8 cellular contexts compared by ENCODE assay signal in genomic region chr5:127029513-127030258, GRCh38.
DNase-seq lines count a peak whose midpoint lies in the region; ATAC-seq and TF ChIP-seq lines count a peak whose summit lies in the region.

No MANE protein-coding gene starts in this region.

- H3K27me3 ChIP-seq in WERI-Rb-1 (ENCODE audit: insufficient read depth, low read depth, severe bottlenecking) = no peaks in the 10 kb centered on the region

- H3K36me3 ChIP-seq in WERI-Rb-1 = no peaks in the 10 kb centered on the region

- H3K4me3 ChIP-seq in GM12864 (ENCODE audit: low read depth, low read length) = peak overlapping the region; percentile 66
- peak overlapping the region; percentile 80 for H3K4me3 ChIP-seq in WERI-Rb-1 (ENCODE audit: low read depth, low read length)

- peak; percentile 48 for TF ChIP-seq CTCF in GM12864 (IDR thresholded peaks at IDR 0.05; ENCODE audit: low read depth, low read length, missing control alignments)
- TF ChIP-seq CTCF in WERI-Rb-1 (IDR thresholded peaks at IDR 0.05; ENCODE audit: low read depth, low read length) = peak; percentile 58

- H3K27ac ChIP-seq in WERI-Rb-1 = peak overlapping the region; percentile 77

- DNase-seq in GM12864 (ENCODE audit: low read depth) (peak; percentile 24), NCI-H2107 treated with DMSO at 0.1 percent for 48 hours (lab: John Stamatoyannopoulos, UW; ENCODE audit: unreplicated experiment) (peak; percentile 66), WERI-Rb-1 (peak; percentile 75), iris pigment epithelial cell (ENCODE audit: low read depth) (peak; percentile 65)
- DNase-seq in central memory CD4-positive, alpha-beta T cell = peak; percentile 29
- peak; percentile 67 for DNase-seq in stimulated activated CD4-positive, alpha-beta T cell treated with anti-CD3 and anti-CD28 coated beads, Interleukin-15, amount 100 ng/mL, for 24 hours

- peak; percentile 11 for ATAC-seq in HG02798 (IDR thresholded peaks at IDR 0.05; ENCODE audit: poor library complexity, unreplicated experiment)
- ATAC-seq in GM21825 (IDR thresholded peaks at IDR 0.05; ENCODE audit: unreplicated experiment) = no peak

- H3K9me3 ChIP-seq in WERI-Rb-1 (ENCODE audit: severe bottlenecking) = no peaks in the 10 kb centered on the region

Comparison
In these comparisons a context has a peak if more than half of its experiments do, and no peak if none do; other contexts are left out.
1. DNase-seq: peak in every context shown above with its lines; median percentile 75 in WERI-Rb-1; 67 in stimulated activated CD4-positive, alpha-beta T cell treated with anti-CD3 and anti-CD28 coated beads, Interleukin-15, amount 100 ng/mL, for 24 hours; 66 in NCI-H2107 treated with DMSO at 0.1 percent for 48 hours; 65 in iris pigment epithelial cell; 29 in central memory CD4-positive, alpha-beta T cell; 24 in GM12864.